In the genomic region with DNA sequence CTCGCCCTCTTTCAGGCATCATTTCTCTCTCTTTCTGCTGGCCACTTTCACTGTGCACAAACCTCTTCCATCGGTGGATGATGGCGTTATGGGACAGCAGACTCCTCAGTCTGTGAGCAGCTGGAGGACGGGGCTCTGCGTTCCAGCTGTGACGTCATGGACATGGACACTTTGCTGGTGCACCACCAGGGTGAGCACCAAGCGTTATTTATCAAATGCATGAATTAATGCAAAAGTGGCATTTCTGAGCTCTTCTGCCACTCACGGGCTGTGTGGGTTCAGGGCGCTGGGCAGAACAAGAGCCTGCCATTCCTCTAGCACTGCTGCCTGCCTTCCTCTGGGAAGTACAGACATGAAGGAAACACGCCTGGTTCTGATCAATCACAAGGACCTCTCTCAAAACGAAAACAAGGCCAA, we compare ENCODE assay signal across 12 cellular contexts.
DNase-seq lines count a peak whose midpoint lies in the region; ATAC-seq and TF ChIP-seq lines count a peak whose summit lies in the region.
"Had no signal": no experiment of that assay in that cellular context is flagged by ENCODE, and none has a peak within 500 bp of the region (broad histone marks: within the 10 kb centered on the region; RNA-seq: fewer than 3 reads in every experiment).

No MANE protein-coding gene starts in this region.

- H3K9me1 ChIP-seq in IMR-90 (ENCODE audit: insufficient read depth, low read length) = peaks cover 18% of the 10 kb centered on the region

- H3K14ac ChIP-seq in IMR-90 (replicated peaks; ENCODE audit: low read depth, low read length) = no peak overlapping the region

- no peak overlapping the region for H3K9ac ChIP-seq in IMR-90 (ENCODE audit: low read depth, low read length)

- no peak overlapping the region for H3K4me2 ChIP-seq in IMR-90 (ENCODE audit: low read depth, low read length)

- peaks cover 7% of the 10 kb centered on the region for H4K20me1 ChIP-seq in IMR-90 (ENCODE audit: insufficient read depth, low read length)

- no peaks in the 10 kb centered on the region for H3K9me3 ChIP-seq in IMR-90 (ENCODE audit: control insufficient read depth, insufficient read depth, low read length)
- H3K9me3 ChIP-seq in mesodermal cell (ENCODE audit: control insufficient read depth, low read length) = no peaks in the 10 kb centered on the region

- no peak overlapping the region for H3K27ac ChIP-seq in IMR-90 (ENCODE audit: insufficient read depth, low read length)
- peak overlapping the region; percentile 24 for H3K27ac ChIP-seq in mesodermal cell (ENCODE audit: low read depth, low read length, severe bottlenecking)
- H3K27ac ChIP-seq: skin epidermis had no signal

- peaks cover 4 to 11% of the 10 kb centered on the region in 2 donors for H3K4me1 Mint-ChIP-seq in effector memory CD8-positive, alpha-beta T cell (ENCODE audit: low read depth in 2 of 2)

- H2AK9ac ChIP-seq in IMR-90 (replicated peaks; ENCODE audit: low read depth, low read length, poor library complexity) = no peak overlapping the region

- WGBS in IMR-90 (ENCODE audit: extremely low coverage in 2 of 2, insufficient read length in 1 of 2), 2 experiments = 88% methylated on average over 9 of the region's 11 CpGs; no CpG with 5 or more reads in 1 of the 2 experiments
- 92 to 94% methylated on average over 10 to 11 of the region's 11 CpGs for whole genome bisulfite sequencing in mesodermal cell (ENCODE audit: insufficient coverage in 2 of 2), 2 experiments

- no TSS peak for BruUV-seq in IMR-90 (replicated peaks; lab: Mats Ljungman, UMichigan)

- peak overlapping the region in 1 of 2 experiments; percentile 61; a peak in 3 of 4 replicates for H4K8ac ChIP-seq in IMR-90 (ENCODE audit: low read depth in 2 of 2, low read length in 2 of 2)

- intact Hi-C loops in IMR-90 (cut with micrococcal nuclease) = loop anchor here (5.0 kb wide), 1 partner anchor 162 kb away; a partner anchor contains a TSS

- H3K4me1 ChIP-seq in IMR-90 (ENCODE audit: control insufficient read depth, insufficient read depth, low read length) (peaks cover 2% of the 10 kb centered on the region; the same call in 1 of the 2 replicates), mesodermal cell (ENCODE audit: control insufficient read depth, insufficient read depth, low read length, poor library complexity, severe bottlenecking) (no peaks in the 10 kb centered on the region)

- peak; percentile 13 for ATAC-seq in IMR-90 (ENCODE audit: low read depth)
- ATAC-seq in effector memory CD8-positive, alpha-beta T cell (replicated peaks) = no peak
- no peak for ATAC-seq in HG02840 (IDR thresholded peaks at IDR 0.05; ENCODE audit: low FRiP score, unreplicated experiment)
- ATAC-seq: left lobe of liver had no signal

- no peaks in the 10 kb centered on the region for H3K27me3 ChIP-seq in IMR-90 (ENCODE audit: control insufficient read depth, insufficient read depth, low read length)

- H3K36me3 ChIP-seq in IMR-90 (ENCODE audit: control insufficient read depth, insufficient read depth, low read length) (peaks cover 50% of the 10 kb centered on the region), mesodermal cell (ENCODE audit: control insufficient read depth, insufficient read depth, low read length) (peaks cover 2% of the 10 kb centered on the region)

- peak overlapping the region; percentile 4 to 19 for H3K4me3 Mint-ChIP-seq in effector memory CD8-positive, alpha-beta T cell
- H3K4me3 Mint-ChIP-seq: B cell had no signal

- CTCF ChIA-PET in IMR-90 (lab: Yijun Ruan, JAX) = interaction anchor here (1.0 kb wide), 1 partner anchor 47 kb away, joined by 3 read pairs; no protein-coding TSS in a partner anchor

- H3K4me3 ChIP-seq in IMR-90 (ENCODE audit: insufficient read depth, low read depth, low read length) (no peak overlapping the region), mesodermal cell (ENCODE audit: extremely low read depth, insufficient read depth, low read length, poor library complexity, severe bottlenecking) (no peak overlapping the region)
- H3K4me3 ChIP-seq: skin epidermis had no signal

- no peak for TF ChIP-seq RAD21 in IMR-90 (IDR thresholded peaks at IDR 0.05; ENCODE audit: low read length)

- no peak overlapping the region for H2BK5ac ChIP-seq in IMR-90 (ENCODE audit: low read depth, low read length, poor library complexity, severe bottlenecking)

- H3K9me3 Mint-ChIP-seq in effector memory CD8-positive, alpha-beta T cell = no peaks in the 10 kb centered on the region

- 0 out of 2 replicates have a peak overlapping the region, but pooled peaks have one; percentile 16 for H3K56ac ChIP-seq in IMR-90 (ENCODE audit: extremely low read depth, insufficient read depth, low read length)

- in situ Hi-C loops in IMR-90 (cut with MboI; ENCODE audit: low sequenced_read_pairs) = no loop called here

- POLR2A ChIA-PET in IMR-90 (lab: Charles Lee; ENCODE audit: unreplicated experiment) = no interaction called here

- H4K91ac ChIP-seq in IMR-90 (ENCODE audit: insufficient read depth, low read depth, low read length) = peak overlapping the region; percentile 50

- H2BK20ac ChIP-seq in IMR-90 (ENCODE audit: low read depth, low read length) = peak overlapping the region; percentile 60

- H3K79me1 ChIP-seq in IMR-90 (ENCODE audit: low read depth in 1 of 2, low read length in 2 of 2) = no peaks in the 10 kb centered on the region

- H2AK5ac ChIP-seq in IMR-90 (ENCODE audit: low read depth, low read length) = peak overlapping the region; percentile 57; the same call in 1 of the 2 replicates

- H2BK120ac ChIP-seq in IMR-90 (ENCODE audit: low read depth, low read length) = peak overlapping the region; percentile 49; the same call in 1 of the 2 replicates

- no peak overlapping the region for H3K18ac ChIP-seq in IMR-90 (ENCODE audit: low read depth, low read length)

- peak; percentile 58 for DNase-seq in A172 (ENCODE audit: low spot score)
- DNase-seq in IMR-90 = peak; percentile 32
- no peak for DNase-seq in effector memory CD8-positive, alpha-beta T cell
- DNase-seq in NCI-H446 (lab: John Stamatoyannopoulos, UW) = no peak
- no peak for DNase-seq in erythroblast (lab: John Stamatoyannopoulos, UW)
- DNase-seq in activated CD4-positive, alpha-beta T cell treated with anti-CD3 and anti-CD28 coated beads for 4 hours = no peak
- DNase-seq: effector CD8-positive, alpha-beta T cell had no signal

- peak overlapping the region; percentile 12; the same call in 1 of the 2 replicates for H3K4ac ChIP-seq in IMR-90 (ENCODE audit: low read depth, low read length)

- H3K23ac ChIP-seq in IMR-90 (ENCODE audit: low read depth, low read length) = 0 out of 2 replicates have a peak overlapping the region, but pooled peaks have one; percentile 8

- TF ChIP-seq CTCF in IMR-90 (conservative IDR thresholded peaks at IDR 0.05; ENCODE audit: low read depth, low read length) = peak; percentile 13; the same call in 1 of the 2 replicates

- H4K5ac ChIP-seq in IMR-90 (ENCODE audit: low read depth, low read length) = no peak overlapping the region

- TF ChIP-seq POLR2A in IMR-90 (IDR thresholded peaks at IDR 0.05; ENCODE audit: low read depth, low read length) (no peak), erythroblast (IDR thresholded peaks at IDR 0.05; ENCODE audit: low read length) (no peak)

- dilution Hi-C loops in IMR-90 (cut with HindIII; ENCODE audit: low sequenced_read_pairs, unreplicated experiment) = no loop called here

- peak overlapping the region; percentile 9; the same call in 1 of the 3 replicates for H2BK15ac ChIP-seq in IMR-90 (ENCODE audit: low read depth, low read length)

- no peak overlapping the region for H2AFZ ChIP-seq in IMR-90 (replicated peaks; ENCODE audit: low read length, poor library complexity)

- H3K27me3 Mint-ChIP-seq in effector memory CD8-positive, alpha-beta T cell = no peaks in the 10 kb centered on the region

- peaks cover 2% of the 10 kb centered on the region for H3K36me3 Mint-ChIP-seq in effector memory CD8-positive, alpha-beta T cell (ENCODE audit: insufficient read depth)

- H3K27ac Mint-ChIP-seq in effector memory CD8-positive, alpha-beta T cell = peak overlapping the region in 1 of 2 donors; percentile 61
- H3K27ac Mint-ChIP-seq: B cell had no signal

TF ChIP-seq in IMR-90, 13 proteins besides CTCF, POLR2A, EP300 and RAD21:
- TF ChIP-seq RFX5 (IDR thresholded peaks at IDR 0.05; ENCODE audit: low read depth, low read length) (no peak), CHD1 (IDR thresholded peaks at IDR 0.05; ENCODE audit: low read depth, low read length) (no peak), MAZ (IDR thresholded peaks at IDR 0.05; ENCODE audit: borderline replicate concordance, low read depth, low read length) (no peak), FOS (IDR thresholded peaks at IDR 0.05; ENCODE audit: low read depth, low read length) (no peak), CEBPB (IDR thresholded peaks at IDR 0.05; ENCODE audit: low read depth, low read length) (no peak)
- TF ChIP-seq, protein P1, sequence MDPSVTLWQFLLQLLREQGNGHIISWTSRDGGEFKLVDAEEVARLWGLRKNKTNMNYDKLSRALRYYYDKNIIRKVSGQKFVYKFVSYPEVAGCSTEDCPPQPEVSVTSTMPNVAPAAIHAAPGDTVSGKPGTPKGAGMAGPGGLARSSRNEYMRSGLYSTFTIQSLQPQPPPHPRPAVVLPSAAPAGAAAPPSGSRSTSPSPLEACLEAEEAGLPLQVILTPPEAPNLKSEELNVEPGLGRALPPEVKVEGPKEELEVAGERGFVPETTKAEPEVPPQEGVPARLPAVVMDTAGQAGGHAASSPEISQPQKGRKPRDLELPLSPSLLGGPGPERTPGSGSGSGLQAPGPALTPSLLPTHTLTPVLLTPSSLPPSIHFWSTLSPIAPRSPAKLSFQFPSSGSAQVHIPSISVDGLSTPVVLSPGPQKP (IDR thresholded peaks at IDR 0.05; ENCODE audit: borderline replicate concordance, low read depth, low read length) = no peak
TF ChIP-seq in IMR-90: peak in this region for 0.

Comparison
In these comparisons a context has a peak if more than half of its experiments do, and no peak if none do; other contexts are left out.
1. DNase-seq: peak in A172 (single experiment) and IMR-90 (single experiment); none in effector memory CD8-positive, alpha-beta T cell (0 of 3), NCI-H446 (0 of 2), erythroblast (0 of 2) and activated CD4-positive, alpha-beta T cell treated with anti-CD3 and anti-CD28 coated beads for 4 hours (0 of 2).